In genomic region chr10:48369501-48369900, GRCh38 we compare ENCODE assay signal across 35 cellular contexts.
"Had no signal": no experiment of that assay in that cellular context is flagged by ENCODE, and none has a peak within 500 bp of the region (broad histone marks: within the 10 kb centered on the region; RNA-seq: fewer than 3 reads in every experiment).

No MANE protein-coding gene starts in this region.

- H3K36me3 ChIP-seq: adrenal gland, brain microvascular endothelial cell, breast epithelium had no signal

- DNase-seq: activated B cell treated with CpG ODN at 0.5 μM for 24 hours; activated CD4-positive, alpha-beta memory T cell treated with anti-CD3 and anti-CD28 coated beads for 36 hours; activated CD4-positive, alpha-beta T cell treated with anti-CD3 and anti-CD28 coated beads for 4 hours; activated CD4-positive, alpha-beta T cell treated with anti-CD3 and anti-CD28 coated beads, Interleukin-2, amount 10 ng/mL, durations not matched to agents 24 days and 14 days; activated CD4-positive, alpha-beta T cell treated with anti-CD3 and anti-CD28 coated beads, Interleukin-2, amount 50 U/mL, for 1 hour; activated CD4-positive, alpha-beta T cell treated with anti-CD3 and anti-CD28 coated beads, Interleukin-2, amount 50 U/mL, for 4 hours; activated CD4-positive, CD25-positive, alpha-beta regulatory T cell treated with anti-CD3 and anti-CD28 coated beads, Interleukin-2, amount 50 U/mL, for 72 hours; activated CD8-positive, alpha-beta memory T cell treated with anti-CD3 and anti-CD28 coated beads, Interleukin-2, amount 50 U/mL, for 4 hours; activated CD8-positive, alpha-beta T cell treated with anti-CD3 and anti-CD28 coated beads for 36 hours; activated effector memory CD4-positive, alpha-beta T cell treated with anti-CD3 and anti-CD28 coated beads, Interleukin-2, amount 50 U/mL, for 16 hours; activated gamma-delta T cell treated with Interleukin-2 at 50 U/mL for 16 hours; activated naive CD4-positive, alpha-beta T cell; activated naive CD4-positive, alpha-beta T cell treated with anti-CD3 and anti-CD28 coated beads for 36 hours; activated naive CD4-positive, alpha-beta T cell treated with anti-CD3 and anti-CD28 coated beads, Interleukin-2, amount 50 U/mL, for 16 hours; activated naive CD8-positive, alpha-beta T cell treated with anti-CD3 and anti-CD28 coated beads for 36 hours; activated T-cell treated with anti-CD3 and anti-CD28 coated beads for 4 hours; activated T-cell treated with anti-CD3 and anti-CD28 coated beads, Interleukin-2, amount 50 U/mL, for 1 hour; activated T-cell treated with anti-CD3 and anti-CD28 coated beads, Interleukin-2, amount 50 U/mL, for 4 hours; activated T-cell treated with anti-CD3 and anti-CD28 coated beads, Interleukin-2, amount 50 U/mL, for 72 hours; adrenal gland; amniotic stem cell; aorta; body of pancreas; brain microvascular endothelial cell; central memory CD4-positive, alpha-beta T cell; T-helper 1 cell; T-helper 2 cell; T-helper 9 cell had no signal

- H3K27me3 ChIP-seq: adrenal gland, body of pancreas, brain microvascular endothelial cell, breast epithelium had no signal

- H3K9me3 Mint-ChIP-seq: activated B cell treated with CpG ODN at 0.5 μM for 24 hours; activated T-helper 1 cell treated with anti-CD3 and anti-CD28 coated beads, Interleukin-12 subunit alpha, Interleukin-12 subunit beta, Interleukin-2, Interleukin-4 antibody, amounts not matched to agents 30 ng/mL and 10 ng/mL and 1 ng/mL, durations not matched to agents 14 hours and 24 hours and 36 hours had no signal

- H3K4me3 ChIP-seq: adrenal gland, body of pancreas, breast epithelium had no signal

- H3K4me3 Mint-ChIP-seq: activated B cell treated with CpG ODN at 0.5 μM for 24 hours; activated CD4-positive, alpha-beta memory T cell treated with anti-CD3 and anti-CD28 coated beads for 36 hours; activated CD4-positive, alpha-beta T cell treated with anti-CD3 and anti-CD28 coated beads, Interleukin-2, amount 10 ng/mL, durations not matched to agents 24 days and 14 days; activated CD8-positive, alpha-beta T cell treated with anti-CD3 and anti-CD28 coated beads for 36 hours; activated naive CD4-positive, alpha-beta T cell treated with anti-CD3 and anti-CD28 coated beads for 36 hours; activated naive CD8-positive, alpha-beta T cell treated with anti-CD3 and anti-CD28 coated beads for 36 hours; activated T-cell treated with anti-CD3 and anti-CD28 coated beads, Interleukin-2, amount 50 U/mL, for 4 hours; activated T-cell treated with anti-CD3 and anti-CD28 coated beads, Interleukin-2, amount 50 U/mL, for 72 hours; activated T-helper 1 cell treated with anti-CD3 and anti-CD28 coated beads, Interleukin-12 subunit alpha, Interleukin-12 subunit beta, Interleukin-2, Interleukin-4 antibody, amounts not matched to agents 30 ng/mL and 10 ng/mL and 1 ng/mL, durations not matched to agents 14 hours and 24 hours and 36 hours; activated T-helper 17 cell treated with anti-CD3 and anti-CD28 coated beads, Interleukin-2, amount 50 U/mL, for 72 hours; T-helper 1 cell treated with Interleukin-12 subunit alpha and Interleukin-12 subunit beta and Interleukin-4 antibody, amounts not matched to agents 30 μg/mL and 1 μg/mL, for 36 hours; T-helper 2 cell treated with Interferon-gamma antibody and Interleukin-4, amounts not matched to agents 5 μg/mL and 100 μg/mL, for 36 hours had no signal

- H3K27ac ChIP-seq: adrenal gland, body of pancreas, brain microvascular endothelial cell, breast epithelium, VCaP had no signal

- H3K9me3 ChIP-seq: body of pancreas, breast epithelium had no signal

- H3K27ac Mint-ChIP-seq: activated B cell treated with CpG ODN at 0.5 μM for 24 hours; activated CD4-positive, alpha-beta memory T cell treated with anti-CD3 and anti-CD28 coated beads for 36 hours; activated CD4-positive, alpha-beta T cell treated with anti-CD3 and anti-CD28 coated beads, Interleukin-2, amount 10 ng/mL, durations not matched to agents 24 days and 14 days; activated CD8-positive, alpha-beta T cell treated with anti-CD3 and anti-CD28 coated beads for 36 hours; activated naive CD4-positive, alpha-beta T cell treated with anti-CD3 and anti-CD28 coated beads for 36 hours; activated naive CD4-positive, alpha-beta T cell treated with anti-CD3 and anti-CD28 coated beads, Interleukin-2, amount 50 U/mL, for 72 hours; activated naive CD8-positive, alpha-beta T cell treated with anti-CD3 and anti-CD28 coated beads for 36 hours; activated T-cell treated with anti-CD3 and anti-CD28 coated beads, Interleukin-2, amount 50 U/mL, for 72 hours; activated T-helper 1 cell treated with anti-CD3 and anti-CD28 coated beads, Interleukin-12 subunit alpha, Interleukin-12 subunit beta, Interleukin-2, Interleukin-4 antibody, amounts not matched to agents 30 ng/mL and 10 ng/mL and 1 ng/mL, durations not matched to agents 14 hours and 24 hours and 36 hours; activated T-helper 17 cell treated with anti-CD3 and anti-CD28 coated beads, Interleukin-2, amount 50 U/mL, for 72 hours; T-helper 1 cell treated with Interleukin-12 subunit alpha and Interleukin-12 subunit beta and Interleukin-4 antibody, amounts not matched to agents 30 μg/mL and 1 μg/mL, for 36 hours; T-helper 2 cell treated with Interferon-gamma antibody and Interleukin-4, amounts not matched to agents 5 μg/mL and 100 μg/mL, for 36 hours had no signal

- H3K4me1 Mint-ChIP-seq: activated B cell treated with CpG ODN at 0.5 μM for 24 hours; activated CD4-positive, alpha-beta T cell treated with anti-CD3 and anti-CD28 coated beads, Interleukin-2, amount 10 ng/mL, durations not matched to agents 24 days and 14 days; activated T-helper 17 cell treated with anti-CD3 and anti-CD28 coated beads, Interleukin-2, amount 50 U/mL, for 72 hours had no signal

- H3K27me3 Mint-ChIP-seq: activated B cell treated with CpG ODN at 0.5 μM for 24 hours; activated CD4-positive, alpha-beta memory T cell treated with anti-CD3 and anti-CD28 coated beads for 36 hours; activated CD4-positive, alpha-beta T cell treated with anti-CD3 and anti-CD28 coated beads, Interleukin-2, amount 10 ng/mL, durations not matched to agents 24 days and 14 days; activated CD8-positive, alpha-beta T cell treated with anti-CD3 and anti-CD28 coated beads for 36 hours; activated naive CD8-positive, alpha-beta T cell treated with anti-CD3 and anti-CD28 coated beads for 36 hours; activated T-helper 17 cell treated with anti-CD3 and anti-CD28 coated beads, Interleukin-2, amount 50 U/mL, for 72 hours had no signal

- H3K36me3 Mint-ChIP-seq: activated CD4-positive, alpha-beta memory T cell treated with anti-CD3 and anti-CD28 coated beads for 36 hours had no signal
